In the genomic region with DNA sequence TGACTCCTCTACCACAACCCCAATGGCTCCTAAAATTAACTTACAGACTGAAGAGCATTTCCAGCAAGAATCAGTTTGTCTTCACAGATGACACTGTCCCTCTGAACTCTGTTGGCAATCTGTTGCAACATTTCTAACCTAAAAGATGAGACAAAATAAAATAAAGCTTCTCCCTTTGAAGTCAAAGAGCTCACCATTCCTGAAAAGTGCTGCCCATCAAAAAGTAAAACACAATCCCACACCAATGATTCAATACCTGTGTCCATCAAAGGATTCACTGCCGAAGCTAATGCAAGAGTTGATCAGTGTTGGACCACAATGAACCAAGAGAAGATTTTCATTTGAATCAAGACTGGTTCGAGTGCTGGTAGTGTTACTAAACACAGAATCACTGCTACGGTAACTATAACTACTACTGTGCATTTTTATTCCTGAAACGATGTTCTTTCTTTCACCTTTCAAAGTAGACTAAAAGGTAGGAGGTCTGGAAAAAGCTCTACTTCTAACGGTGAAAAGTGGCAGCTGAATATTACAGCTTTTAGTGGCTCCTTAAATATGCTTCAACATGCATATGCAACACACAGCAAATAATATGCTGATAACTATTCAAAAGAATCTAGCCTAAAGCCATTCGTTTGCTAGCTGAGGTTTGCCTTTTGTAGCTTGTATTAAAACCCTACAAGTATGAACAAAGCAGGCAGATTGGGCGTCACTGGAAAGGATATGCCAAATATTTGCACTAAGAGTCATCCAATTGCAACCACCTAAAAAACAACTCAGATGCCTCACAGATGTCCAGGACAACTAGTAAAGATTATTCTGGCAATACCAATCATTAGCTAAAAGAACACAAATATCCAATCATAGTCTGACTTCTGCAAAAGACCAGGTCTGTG, we compare ENCODE assay signal across 9 cellular contexts. TPM values are rescaled to one million over a fixed set of nuclear protein-coding genes. Genes with fewer than 3 reads are reported as not detected.
A peak's percentile ranks its signal among the peaks of the same experiment; 100 is the strongest.
DNase-seq lines count a peak whose midpoint lies in the region; ATAC-seq and TF ChIP-seq lines count a peak whose summit lies in the region.
"Had no signal": no experiment of that assay in that cellular context is flagged by ENCODE, and none has a peak within 500 bp of the region (broad histone marks: within the 10 kb centered on the region; RNA-seq: fewer than 3 reads in every experiment).

DST (minus strand) TSS at position 524 of the 896 bp plus-strand sequence.

- H3K27me3 Mint-ChIP-seq in activated T-helper 1 cell treated with anti-CD3 and anti-CD28 coated beads, Interleukin-12 subunit alpha, Interleukin-12 subunit beta, Interleukin-2, Interleukin-4 antibody, amounts not matched to agents 30 ng/mL and 10 ng/mL and 1 ng/mL, durations not matched to agents 14 hours and 24 hours and 36 hours (ENCODE audit: insufficient read depth), result no peaks in the 10 kb centered on the region

- intact Hi-C loops in dorsolateral prefrontal cortex (cut with DNase I), result no loop called here
- intact Hi-C loops in activated T-helper 1 cell treated with anti-CD3 and anti-CD28 coated beads, Interleukin-12 subunit alpha, Interleukin-12 subunit beta, Interleukin-2, Interleukin-4 antibody, amounts not matched to agents 30 ng/mL and 10 ng/mL and 1 ng/mL, durations not matched to agents 14 hours and 24 hours and 36 hours (cut with micrococcal nuclease), result no loop called here

- no peaks in the 10 kb centered on the region for H3K79me2 ChIP-seq in mesendoderm (ENCODE audit: control insufficient read depth, insufficient read depth, low read length)

- no peak within 1 kb of the TSS for H3K27ac Mint-ChIP-seq in activated T-helper 1 cell treated with anti-CD3 and anti-CD28 coated beads, Interleukin-12 subunit alpha, Interleukin-12 subunit beta, Interleukin-2, Interleukin-4 antibody, amounts not matched to agents 30 ng/mL and 10 ng/mL and 1 ng/mL, durations not matched to agents 14 hours and 24 hours and 36 hours
- no peak within 1 kb of the TSS for H3K27ac Mint-ChIP-seq in stimulated activated effector memory CD8-positive, alpha-beta T cell treated with anti-CD3 and anti-CD28 coated beads, Interleukin-12 subunit alpha, Interleukin-12 subunit beta, amount 100 ng/mL, for 72 hours
- H3K27ac Mint-ChIP-seq: activated naive CD4-positive, alpha-beta T cell treated with anti-CD3 and anti-CD28 coated beads for 36 hours had no signal

- H3K4ac ChIP-seq in mesendoderm (ENCODE audit: low read depth, low read length), result no peak within 1 kb of the TSS

- no peaks in the 10 kb centered on the region for H3K4me1 Mint-ChIP-seq in activated T-helper 1 cell treated with anti-CD3 and anti-CD28 coated beads, Interleukin-12 subunit alpha, Interleukin-12 subunit beta, Interleukin-2, Interleukin-4 antibody, amounts not matched to agents 30 ng/mL and 10 ng/mL and 1 ng/mL, durations not matched to agents 14 hours and 24 hours and 36 hours (ENCODE audit: low read depth)
- H3K4me1 Mint-ChIP-seq in stimulated activated effector memory CD8-positive, alpha-beta T cell treated with anti-CD3 and anti-CD28 coated beads, Interleukin-12 subunit alpha, Interleukin-12 subunit beta, amount 100 ng/mL, for 72 hours, result no peaks in the 10 kb centered on the region

- H3K4me3 ChIP-seq in MG63 (no peak within 1 kb of the TSS), dorsolateral prefrontal cortex (no peak within 1 kb of the TSS), mesendoderm (ENCODE audit: low read length) (no peak within 1 kb of the TSS)

- no peak within 1 kb of the TSS for H3K4me3 Mint-ChIP-seq in activated T-helper 1 cell treated with anti-CD3 and anti-CD28 coated beads, Interleukin-12 subunit alpha, Interleukin-12 subunit beta, Interleukin-2, Interleukin-4 antibody, amounts not matched to agents 30 ng/mL and 10 ng/mL and 1 ng/mL, durations not matched to agents 14 hours and 24 hours and 36 hours
- H3K4me3 Mint-ChIP-seq in stimulated activated effector memory CD8-positive, alpha-beta T cell treated with anti-CD3 and anti-CD28 coated beads, Interleukin-12 subunit alpha, Interleukin-12 subunit beta, amount 100 ng/mL, for 72 hours, result no peak within 1 kb of the TSS
- H3K4me3 Mint-ChIP-seq: activated naive CD4-positive, alpha-beta T cell treated with anti-CD3 and anti-CD28 coated beads for 36 hours had no signal

- no peak within 1 kb of the TSS for H3K18ac ChIP-seq in mesendoderm (ENCODE audit: low read length)

- no peaks in the 10 kb centered on the region for H3K79me1 ChIP-seq in mesendoderm (ENCODE audit: low read length)

- no peaks in the 10 kb centered on the region for H3K36me3 Mint-ChIP-seq in activated T-helper 1 cell treated with anti-CD3 and anti-CD28 coated beads, Interleukin-12 subunit alpha, Interleukin-12 subunit beta, Interleukin-2, Interleukin-4 antibody, amounts not matched to agents 30 ng/mL and 10 ng/mL and 1 ng/mL, durations not matched to agents 14 hours and 24 hours and 36 hours (ENCODE audit: low read depth)
- no peaks in the 10 kb centered on the region for H3K36me3 Mint-ChIP-seq in stimulated activated effector memory CD8-positive, alpha-beta T cell treated with anti-CD3 and anti-CD28 coated beads, Interleukin-12 subunit alpha, Interleukin-12 subunit beta, amount 100 ng/mL, for 72 hours

- no peak within 1 kb of the TSS for H3K56ac ChIP-seq in mesendoderm (ENCODE audit: low read length)

- peak within 1 kb of the TSS in 51 of 59 donors; percentile 4 to 83 (median 38) for H3K27ac ChIP-seq in dorsolateral prefrontal cortex
- H3K27ac ChIP-seq in mesendoderm (ENCODE audit: low read depth, low read length), result no peak within 1 kb of the TSS

- H3K27me3 ChIP-seq in MG63 (no peaks in the 10 kb centered on the region), dorsolateral prefrontal cortex (no peaks in the 10 kb centered on the region), mesendoderm (ENCODE audit: insufficient read depth, low read length, poor library complexity) (no peaks in the 10 kb centered on the region)

- H3K9me3 Mint-ChIP-seq in activated T-helper 1 cell treated with anti-CD3 and anti-CD28 coated beads, Interleukin-12 subunit alpha, Interleukin-12 subunit beta, Interleukin-2, Interleukin-4 antibody, amounts not matched to agents 30 ng/mL and 10 ng/mL and 1 ng/mL, durations not matched to agents 14 hours and 24 hours and 36 hours, result no peaks in the 10 kb centered on the region
- peaks cover 2% of the 10 kb centered on the region for H3K9me3 Mint-ChIP-seq in stimulated activated effector memory CD8-positive, alpha-beta T cell treated with anti-CD3 and anti-CD28 coated beads, Interleukin-12 subunit alpha, Interleukin-12 subunit beta, amount 100 ng/mL, for 72 hours
- H3K9me3 Mint-ChIP-seq: activated naive CD4-positive, alpha-beta T cell treated with anti-CD3 and anti-CD28 coated beads for 36 hours had no signal

- no peak within 1 kb of the TSS for H2BK120ac ChIP-seq in mesendoderm (ENCODE audit: low read depth, low read length)

- H4K8ac ChIP-seq in mesendoderm (ENCODE audit: low read depth, low read length), result peak within 1 kb of the TSS; percentile 56

- no peak within 1 kb of the TSS for H3K23ac ChIP-seq in mesendoderm (ENCODE audit: low read length)

- TF ChIP-seq CTCF in dorsolateral prefrontal cortex (IDR thresholded peaks at IDR 0.05 in 54 of 56, conservative IDR thresholded peaks at IDR 0.05 in 2 of 56; ENCODE audit: low read depth in 1 of 56, partially characterized antibody in 56 of 56), result no peak

- H3K4me1 ChIP-seq in mesendoderm (ENCODE audit: control insufficient read depth, low read depth, low read length), result no peaks in the 10 kb centered on the region

- H2BK15ac ChIP-seq in mesendoderm (replicated peaks; ENCODE audit: low read depth), result no peak within 1 kb of the TSS

- no peak within 1 kb of the TSS for H3K9ac ChIP-seq in mesendoderm (ENCODE audit: low read length)

- no peak within 1 kb of the TSS for H2AK5ac ChIP-seq in mesendoderm (ENCODE audit: low read length)

- H4K5ac ChIP-seq in mesendoderm (ENCODE audit: low read length), result no peak within 1 kb of the TSS

- WGBS in mesendoderm (ENCODE audit: extremely low coverage, insufficient coverage, low lambda C conversion rate), result no CpG with 5 or more reads among the region's 7 CpGs

- no peaks in the 10 kb centered on the region for H3K9me3 ChIP-seq in MG63

- no peak within 1 kb of the TSS for H3K4me2 ChIP-seq in mesendoderm (ENCODE audit: low read length)

- ATAC-seq in stimulated activated effector memory CD8-positive, alpha-beta T cell treated with anti-CD3 and anti-CD28 coated beads, Interleukin-12 subunit alpha, Interleukin-12 subunit beta, amount 100 ng/mL, for 72 hours, result no peak

- peaks cover 46% of the 10 kb centered on the region for H3K36me3 ChIP-seq in MG63
- H3K36me3 ChIP-seq in mesendoderm (ENCODE audit: control insufficient read depth, insufficient read depth, low read length), result no peaks in the 10 kb centered on the region

- no peak within 1 kb of the TSS for H2BK5ac ChIP-seq in mesendoderm (ENCODE audit: low read length)

- DNase-seq in 8988T (peak; percentile 18), MG63 (peak; percentile 38), dorsolateral prefrontal cortex (no peak), mesendoderm (no peak), iPS-NIHi7 (ENCODE audit: extremely low spot score) (no peak)
- DNase-seq in activated T-helper 1 cell treated with anti-CD3 and anti-CD28 coated beads, Interleukin-12 subunit alpha, Interleukin-12 subunit beta, Interleukin-2, Interleukin-4 antibody, amounts not matched to agents 30 ng/mL and 10 ng/mL and 1 ng/mL, durations not matched to agents 14 hours and 24 hours and 36 hours (ENCODE audit: low spot score), result no peak
- no peak for DNase-seq in stimulated activated effector memory CD8-positive, alpha-beta T cell treated with anti-CD3 and anti-CD28 coated beads, Interleukin-12 subunit alpha, Interleukin-12 subunit beta, amount 100 ng/mL, for 72 hours (ENCODE audit: low spot score in 2 of 2)
- no peak for DNase-seq in activated effector memory CD4-positive, alpha-beta T cell treated with Interleukin-2 at 50 U/mL for 16 hours
- DNase-seq: activated naive CD4-positive, alpha-beta T cell treated with anti-CD3 and anti-CD28 coated beads for 36 hours had no signal

RNA-seq across cellular contexts. Expression of gene DST, which starts in this region (rescaled TPM):
- total RNA-seq in MG63 (2014; rRNA removed; shearing (Covaris generic); ENCODE audit: low replicate concordance), result 16.7 and 19.7 TPM in 2 replicates
- total RNA-seq in dorsolateral prefrontal cortex, result 1,000 to 10,000 TPM in 3 of 120 experiments, 100 to 1,000 TPM in 117; 466 to 1,197 (median 668) TPM
- polyA plus RNA-seq in mesendoderm (2013, experiment 1 of 2), result 21.8 TPM
- polyA plus RNA-seq in mesendoderm (2013, experiment 2 of 2), result 20.8 TPM
- 6.0 and 11.2 TPM in 2 replicates for total RNA-seq in activated T-helper 1 cell treated with anti-CD3 and anti-CD28 coated beads, Interleukin-12 subunit alpha, Interleukin-12 subunit beta, Interleukin-2, Interleukin-4 antibody, amounts not matched to agents 30 ng/mL and 10 ng/mL and 1 ng/mL, durations not matched to agents 14 hours and 24 hours and 36 hours

Comparison
In these comparisons a context has a peak if more than half of its experiments do, and no peak if none do; other contexts are left out.
1. RNA of gene DST (total RNA-seq): 466 to 1,197 TPM in dorsolateral prefrontal cortex; 16.7 to 19.7 TPM in MG63 and 6.0 to 11.2 TPM in activated T-helper 1 cell treated with anti-CD3 and anti-CD28 coated beads, Interleukin-12 subunit alpha, Interleukin-12 subunit beta, Interleukin-2, Interleukin-4 antibody, amounts not matched to agents 30 ng/mL and 10 ng/mL and 1 ng/mL, durations not matched to agents 14 hours and 24 hours and 36 hours; every median in the first group is over 10 times any median in the second.
2. DNase-seq: peak in 8988T (single experiment) and MG63 (single experiment); none in dorsolateral prefrontal cortex (0 of 10), mesendoderm (single experiment), iPS-NIHi7 (single experiment), activated T-helper 1 cell treated with anti-CD3 and anti-CD28 coated beads, Interleukin-12 subunit alpha, Interleukin-12 subunit beta, Interleukin-2, Interleukin-4 antibody, amounts not matched to agents 30 ng/mL and 10 ng/mL and 1 ng/mL, durations not matched to agents 14 hours and 24 hours and 36 hours (single experiment), stimulated activated effector memory CD8-positive, alpha-beta T cell treated with anti-CD3 and anti-CD28 coated beads, Interleukin-12 subunit alpha, Interleukin-12 subunit beta, amount 100 ng/mL, for 72 hours (0 of 2) and activated effector memory CD4-positive, alpha-beta T cell treated with Interleukin-2 at 50 U/mL for 16 hours (single experiment).